Comparison of ENCODE assay signal across 26 cellular contexts in genomic region chr6:14065350-14065749, GRCh38. TPM values are rescaled to one million over a fixed set of nuclear protein-coding genes. Genes with fewer than 3 reads are reported as not detected.
DNase-seq lines count a peak whose midpoint lies in the region; ATAC-seq, FAIRE-seq and TF ChIP-seq lines count a peak whose summit lies in the region.
"Had no signal": no experiment of that assay in that cellular context is flagged by ENCODE, and none has a peak within 500 bp of the region (broad histone marks: within the 10 kb centered on the region; RNA-seq: fewer than 3 reads in every experiment).

No MANE protein-coding gene starts in this region.

- DNase-seq in HepG2 (ENCODE audit: low spot score) (no peak), right lobe of liver (no peak), K562 (ENCODE audit: extremely low read depth in 1 of 4, low spot score in 3 of 4) (no peak), NCI-H510A treated with DMSO at 0.1 percent for 48 hours (lab: John Stamatoyannopoulos, UW) (no peak), smooth muscle cell (lab: John Stamatoyannopoulos, UW; ENCODE audit: unreplicated experiment) (no peak)
- DNase-seq: 8988T; ACHN; AML-193; BE2C; CD4-positive, alpha-beta T cell; CD8-positive, alpha-beta memory T cell; DMS 273 treated with DMSO at 0.1 percent for 48 hours; DMS79; EL; GDM1; GM23248; H9; HFFc6 had no signal

- H3K36me3 Mint-ChIP-seq in stimulated activated memory B cell treated with anti-CD40 and anti-IgM and Interleukin-4, amounts not matched to agents 10 μg/mL and 1 μg/mL and 100 μg/mL, for 72 hours = peaks cover 7% of the 10 kb centered on the region
- H3K36me3 Mint-ChIP-seq: CD14-positive monocyte had no signal

- H3K4me2 ChIP-seq in HepG2 (ENCODE audit: low read depth, low read length) (no peak overlapping the region), K562 (ENCODE audit: insufficient read depth, low read length) (no peak overlapping the region), smooth muscle cell (no peak overlapping the region)
- H3K4me2 ChIP-seq: A549; BLaER1 treated with 17β-estradiol and CSF1 and Interleukin-3, amounts not matched to agents 10 nM and 100 nM had no signal

- H3K27ac Mint-ChIP-seq in stimulated activated memory B cell treated with anti-CD40 and anti-IgM and Interleukin-4, amounts not matched to agents 10 μg/mL and 1 μg/mL and 100 μg/mL, for 72 hours = peak overlapping the region; percentile 96
- H3K27ac Mint-ChIP-seq: CD4-positive, alpha-beta T cell; CD8-positive, alpha-beta memory T cell; H9; HFFc6 had no signal

- in situ Hi-C loops in HepG2 (cut with HindIII; ENCODE audit: extremely low pct_ligation_motif_present, low pct_unique_long_range_greater_than_20kb) = no loop called here
- in situ Hi-C loops in K562 (cut with MboI) = loop anchor here (5.0 kb wide), 1 partner anchor 263 kb away; no protein-coding TSS in a partner anchor

- H3K27ac ChIP-seq in HepG2 (ENCODE audit: extremely low read length, insufficient read depth, low read length) (no peak overlapping the region), right lobe of liver (no peak overlapping the region), K562 (ENCODE audit: extremely low read depth, low read depth, low read length) (no peak overlapping the region), smooth muscle cell (ENCODE audit: low read depth) (no peak overlapping the region)
- H3K27ac ChIP-seq: A549; BLaER1 treated with 17β-estradiol and CSF1 and Interleukin-3, amounts not matched to agents 10 nM and 100 nM; GM23248 had no signal

- no peaks in the 10 kb centered on the region for H3K9me1 ChIP-seq in K562 (ENCODE audit: control insufficient read depth, insufficient read depth, low read length)

- intact Hi-C loops in HepG2 (cut with micrococcal nuclease; ENCODE audit: unreplicated experiment) = no loop called here
- intact Hi-C loops in right lobe of liver (cut with DNase I) = loop anchor here in 1 of 2 donors (10.0 kb wide), 2 partner anchors 161 to 271 kb away; no protein-coding TSS in a partner anchor
- intact Hi-C loops in K562 (cut with micrococcal nuclease) = loop anchor here (5.0 kb wide), 1 partner anchor 728 kb away; no protein-coding TSS in a partner anchor

- TF ChIP-seq EP300 in HepG2 (IDR thresholded peaks at IDR 0.05; ENCODE audit: low read depth in 2 of 2, low read length in 2 of 2) (no peak), HepG2 (CRISPR knock-in tag; IDR thresholded peaks at IDR 0.05; ENCODE audit: borderline replicate concordance) (no peak), K562 (IDR thresholded peaks at IDR 0.05; ENCODE audit: low read length) (no peak)

- H3K27me3 ChIP-seq in HepG2 (ENCODE audit: control insufficient read depth in 1 of 2, insufficient read depth in 2 of 2, low read length in 2 of 2) = peaks cover under 1 to 2% of the 10 kb centered on the region in 2 experiments; a peak in 1 of 5 replicates
- no peaks in the 10 kb centered on the region for H3K27me3 ChIP-seq in right lobe of liver
- no peaks in the 10 kb centered on the region for H3K27me3 ChIP-seq in K562 (ENCODE audit: control insufficient read depth in 2 of 2, insufficient read depth in 2 of 2, low read length in 2 of 2)
- no peaks in the 10 kb centered on the region for H3K27me3 ChIP-seq in smooth muscle cell (ENCODE audit: low read depth)
- H3K27me3 ChIP-seq: BE2C; BLaER1 treated with 17β-estradiol and CSF1 and Interleukin-3, amounts not matched to agents 10 nM and 100 nM had no signal

- 0% methylated on average over 1 of the region's 1 CpG for WGBS in HepG2 (ENCODE audit: low lambda C conversion rate)
- 40% methylated on average over 1 of the region's 1 CpG for WGBS in right lobe of liver (ENCODE audit: insufficient coverage, low coverage, low lambda C conversion rate, missing lambda C conversion rate)
- 20% methylated on average over 1 of the region's 1 CpG for WGBS in K562 (ENCODE audit: insufficient coverage, low coverage, missing lambda C conversion rate)
- WGBS in smooth muscle cell (ENCODE audit: low lambda C conversion rate) = 94% methylated on average over 1 of the region's 1 CpG

- H3K27me3 Mint-ChIP-seq in stimulated activated memory B cell treated with anti-CD40 and anti-IgM and Interleukin-4, amounts not matched to agents 10 μg/mL and 1 μg/mL and 100 μg/mL, for 72 hours = no peaks in the 10 kb centered on the region

- POLR2A ChIA-PET in HepG2 (lab: Yijun Ruan, JAX) = no interaction called here
- POLR2A ChIA-PET in K562 (lab: Yijun Ruan, JAX) = interaction anchor here (0.7 kb wide), 1 partner anchor 11 kb away, joined by 4 read pairs; no protein-coding TSS in a partner anchor

- TF ChIP-seq POLR2A in HepG2 (IDR thresholded peaks at IDR 0.05; ENCODE audit: insufficient read depth in 1 of 2, low read depth in 2 of 2, low read length in 2 of 2) (no peak), right lobe of liver (IDR thresholded peaks at IDR 0.05) (no peak), K562 (conservative IDR thresholded peaks at IDR 0.05) (no peak)

- H3K4me3 ChIP-seq in HepG2 (replicated peaks in 1 of 3; ENCODE audit: insufficient read depth in 1 of 3, low read depth in 2 of 3, low read length in 3 of 3) (no peak overlapping the region), right lobe of liver (no peak overlapping the region), K562 (no peak overlapping the region), smooth muscle cell (no peak overlapping the region)
- H3K4me3 ChIP-seq: A549; BLaER1 treated with 17β-estradiol and CSF1 and Interleukin-3, amounts not matched to agents 10 nM and 100 nM; GM12878; GM23248 had no signal

- CTCF ChIA-PET in HepG2 (lab: Yijun Ruan, JAX; ENCODE audit: low intra/inter-chr PET ratio, low total read pairs) = no interaction called here
- CTCF ChIA-PET in K562 (lab: Yijun Ruan, JAX; ENCODE audit: low intra/inter-chr PET ratio) = interaction anchor here (3.1 to 3.2 kb wide), 2 partner anchors 156 to 270 kb away, joined by 27 to 34 read pairs; no protein-coding TSS in a partner anchor

- no peaks in the 10 kb centered on the region for H3F3A ChIP-seq in smooth muscle cell (ENCODE audit: low read depth)

- no peak overlapping the region for H3K4me3 Mint-ChIP-seq in stimulated activated memory B cell treated with anti-CD40 and anti-IgM and Interleukin-4, amounts not matched to agents 10 μg/mL and 1 μg/mL and 100 μg/mL, for 72 hours
- H3K4me3 Mint-ChIP-seq: CD14-positive monocyte; CD4-positive, alpha-beta T cell; CD8-positive, alpha-beta memory T cell; H9; HFFc6 had no signal

- FAIRE-seq in HepG2 (lab: Jason Lieb, UNC) (no peak), K562 (lab: Jason Lieb, UNC) (no peak)
- FAIRE-seq: A549, D721Med, GM12878, GM19239 had no signal

- H3K36me3 ChIP-seq in HepG2 (replicated peaks in 1 of 2; ENCODE audit: control insufficient read depth in 1 of 2, insufficient read depth in 2 of 2, low read length in 2 of 2) (no peaks in the 10 kb centered on the region), right lobe of liver (no peaks in the 10 kb centered on the region), K562 (ENCODE audit: control insufficient read depth, insufficient read depth, low read length) (no peaks in the 10 kb centered on the region), smooth muscle cell (ENCODE audit: low read depth) (no peaks in the 10 kb centered on the region)
- H3K36me3 ChIP-seq: BE2C; BLaER1 treated with 17β-estradiol and CSF1 and Interleukin-3, amounts not matched to agents 10 nM and 100 nM had no signal

- H4K20me1 ChIP-seq in HepG2 (ENCODE audit: insufficient read depth, low read length) (no peaks in the 10 kb centered on the region), K562 (replicated peaks; ENCODE audit: control insufficient read depth, insufficient read depth, low read length) (no peaks in the 10 kb centered on the region), smooth muscle cell (ENCODE audit: low read depth) (no peaks in the 10 kb centered on the region)
- H4K20me1 ChIP-seq: BLaER1 treated with 17β-estradiol and CSF1 and Interleukin-3, amounts not matched to agents 10 nM and 100 nM had no signal

- BruUV-seq in HepG2 (replicated peaks; lab: Mats Ljungman, UMichigan) (no TSS peak), K562 (replicated peaks; lab: Mats Ljungman, UMichigan) (no TSS peak)

- no peaks in the 10 kb centered on the region for H3K9me3 Mint-ChIP-seq in stimulated activated memory B cell treated with anti-CD40 and anti-IgM and Interleukin-4, amounts not matched to agents 10 μg/mL and 1 μg/mL and 100 μg/mL, for 72 hours

- no peaks in the 10 kb centered on the region for H3K4me1 ChIP-seq in HepG2 (ENCODE audit: insufficient read depth, low read length)
- H3K4me1 ChIP-seq in right lobe of liver = peaks cover 0 to 7% (median 2%) of the 10 kb centered on the region in 4 donors
- H3K4me1 ChIP-seq in K562 (replicated peaks in 1 of 2; ENCODE audit: control insufficient read depth in 2 of 2, insufficient read depth in 2 of 2, low read length in 2 of 2) = no peaks in the 10 kb centered on the region
- H3K4me1 ChIP-seq in smooth muscle cell (ENCODE audit: low read depth) = no peaks in the 10 kb centered on the region

- H2AFZ ChIP-seq in HepG2 (ENCODE audit: low read length) (no peak overlapping the region), K562 (ENCODE audit: low read depth, low read length) (no peak overlapping the region), smooth muscle cell (ENCODE audit: low read depth) (no peak overlapping the region)
- H2AFZ ChIP-seq: GM23248 had no signal

- no peak for TF ChIP-seq CTCF in HepG2 (CRISPR knock-in tag; IDR thresholded peaks at IDR 0.05)
- TF ChIP-seq CTCF in right lobe of liver (IDR thresholded peaks at IDR 0.05) = no peak
- TF ChIP-seq CTCF in K562 (IDR thresholded peaks at IDR 0.05 in 2 of 3, conservative IDR thresholded peaks at IDR 0.05 in 1 of 3; ENCODE audit: insufficient read depth in 2 of 3, low read depth in 1 of 3, low read length in 3 of 3) = no peak
- TF ChIP-seq CTCF in smooth muscle cell (IDR thresholded peaks at IDR 0.05; ENCODE audit: borderline replicate concordance, insufficient read depth, poor library complexity, severe bottlenecking) = no peak

- H3K9ac ChIP-seq in HepG2 (ENCODE audit: insufficient read depth, low read depth, low read length) = no peak overlapping the region
- H3K9ac ChIP-seq in K562 (ENCODE audit: insufficient read depth in 1 of 2, low read depth in 2 of 2, low read length in 2 of 2) = no peak overlapping the region
- no peak overlapping the region for H3K9ac ChIP-seq in smooth muscle cell (ENCODE audit: low read depth)
- H3K9ac ChIP-seq: BLaER1 treated with 17β-estradiol and CSF1 and Interleukin-3, amounts not matched to agents 10 nM and 100 nM; GM23248 had no signal

- H3K9me3 ChIP-seq in HepG2 (ENCODE audit: low read length) = no peaks in the 10 kb centered on the region
- H3K9me3 ChIP-seq in right lobe of liver = no peaks in the 10 kb centered on the region
- no peaks in the 10 kb centered on the region for H3K9me3 ChIP-seq in K562 (replicated peaks; ENCODE audit: control insufficient read depth, insufficient read depth, low read depth, low read length)
- no peaks in the 10 kb centered on the region for H3K9me3 ChIP-seq in smooth muscle cell (replicated peaks; ENCODE audit: low read depth)
- H3K9me3 ChIP-seq: A549, BE2C had no signal

- TF ChIP-seq RAD21 in HepG2 (CRISPR knock-in tag; IDR thresholded peaks at IDR 0.05) (no peak), K562 (CRISPR knock-in tag; conservative IDR thresholded peaks at IDR 0.05 in 1 of 2, IDR thresholded peaks at IDR 0.05 in 1 of 2) (no peak)

- H3K4me1 Mint-ChIP-seq in stimulated activated memory B cell treated with anti-CD40 and anti-IgM and Interleukin-4, amounts not matched to agents 10 μg/mL and 1 μg/mL and 100 μg/mL, for 72 hours = peaks cover 35% of the 10 kb centered on the region

- no peaks in the 10 kb centered on the region for H3K79me2 ChIP-seq in HepG2 (ENCODE audit: insufficient read depth, low read length)
- H3K79me2 ChIP-seq in K562 (ENCODE audit: control insufficient read depth, insufficient read depth, low read length) = no peaks in the 10 kb centered on the region
- no peaks in the 10 kb centered on the region for H3K79me2 ChIP-seq in smooth muscle cell (ENCODE audit: low read depth)

- ATAC-seq in HepG2 (no peak), right lobe of liver (no peak), K562 (no peak)
- no peak for ATAC-seq in stimulated activated memory B cell treated with anti-CD40 and anti-IgM and Interleukin-4, amounts not matched to agents 10 μg/mL and 1 μg/mL and 100 μg/mL, for 72 hours
- ATAC-seq: A549, GM12878, HCT116 had no signal

RNA-seq across cellular contexts. Expression of gene CD83, which starts 52.2 kb away (rescaled TPM):
- total RNA-seq in HepG2 (2016; rRNA removed; fragmentation: Illumina TruSeq; extraction: Trizol) (1.7 and 2.3 TPM in 2 replicates), right lobe of liver (1 to 10 TPM in 4 of 6 experiments, under 1 TPM in 2; 0.32 to 5.2 (median 1.1) TPM), K562 (2014; rRNA removed) (3.1 and 3.7 TPM in 2 replicates), K562 (2014; rRNA removed; fragmentation: Illumina TruSeq; extraction: Trizol) (3.1 and 3.3 TPM in 2 replicates), K562 (2015; rRNA removed; fragmentation: Illumina TruSeq; extraction: Trizol) (3.8 and 4.3 TPM in 2 replicates), K562 (2021) (3.2 and 3.4 TPM in 2 replicates), smooth muscle cell (3.1 and 4.0 TPM in 2 replicates)
- 1.1 and 1.2 TPM in 2 replicates for total RNA-seq in HepG2 (2016; cell fraction: cytosol; rRNA removed; fragmentation: Illumina TruSeq; extraction: Trizol; ENCODE audit: low read depth)
- total RNA-seq in HepG2 (2016; cell fraction: insoluble cytoplasmic fraction; rRNA removed; fragmentation: Illumina TruSeq; extraction: Trizol) = 1.9 and 3.0 TPM in 2 replicates
- 2.0 and 2.5 TPM in 2 replicates for total RNA-seq in HepG2 (2016; cell fraction: membrane; rRNA removed; fragmentation: Illumina TruSeq; extraction: Trizol)
- 2.2 and 2.3 TPM in 2 replicates for total RNA-seq in HepG2 (2016; cell fraction: nucleus; rRNA removed; fragmentation: Illumina TruSeq; extraction: Trizol)
- polyA plus RNA-seq in HepG2 (2011; rRNA removed) (0.46 and 0.51 TPM in 2 replicates), K562 (2011; rRNA removed) (1.5 and 2.5 TPM in 2 replicates), K562 (2014; fragmentation: Illumina TruSeq; extraction: Trizol) (3.3 and 3.6 TPM in 2 replicates), K562 (2014; fragmentation: Nextera tagmentation; extraction: Ambion mirVana) (1 to 10 TPM; 3.6 to 4.1 TPM), K562 (2014; rRNA removed) (2.6 and 2.8 TPM in 2 replicates), smooth muscle cell (1.9 and 2.3 TPM in 2 replicates)
- 0.28 and 0.55 TPM in 2 replicates for polyA plus RNA-seq in HepG2 (2011; cell fraction: cytosol; rRNA removed)
- 0.24 and 0.35 TPM in 2 replicates for polyA plus RNA-seq in HepG2 (2011; cell fraction: nucleus; rRNA removed)
- polyA plus RNA-seq in HepG2 (2012) = 0.89 and 1.4 TPM in 2 replicates
- polyA plus RNA-seq in HepG2 (2016; cell fraction: cytosol; fragmentation: Illumina TruSeq; extraction: Trizol; ENCODE audit: low read depth) = 0.74 and 0.84 TPM in 2 replicates
- polyA plus RNA-seq in HepG2 (2016; cell fraction: insoluble cytoplasmic fraction; fragmentation: Illumina TruSeq; extraction: Trizol; ENCODE audit: low read depth) = 1.6 and 2.0 TPM in 2 replicates
- 1.7 and 1.8 TPM in 2 replicates for polyA plus RNA-seq in HepG2 (2016; cell fraction: membrane; fragmentation: Illumina TruSeq; extraction: Trizol; ENCODE audit: low read depth)
- polyA plus RNA-seq in HepG2 (2016; cell fraction: nucleus; fragmentation: Illumina TruSeq; extraction: Trizol; ENCODE audit: insufficient read depth, low read depth) = 2.8 and 3.1 TPM in 2 replicates
- polyA minus RNA-seq in HepG2 (2011; rRNA and poly(A)+ RNA removed; ENCODE audit: low replicate concordance) = 0.36 and 7.7 TPM in 2 replicates
- not detected in 2 replicates for polyA minus RNA-seq in HepG2 (2011; cell fraction: cytosol; rRNA and poly(A)+ RNA removed)
- 0.37 TPM in 1 of 2 replicates, not detected in the other for polyA minus RNA-seq in HepG2 (2011; cell fraction: nucleus; rRNA and poly(A)+ RNA removed)
- total RNA-seq in K562 (2011; cell fraction: chromatin; rRNA removed; ENCODE audit: low replicate concordance) = 2.9 and 4.0 TPM in 2 replicates
- total RNA-seq in K562 (2011; cell fraction: nucleolus; rRNA removed) = 1.4 and 1.8 TPM in 2 replicates
- total RNA-seq in K562 (2011; cell fraction: nucleoplasm; rRNA removed) = 2.6 and 2.7 TPM in 2 replicates
- polyA plus RNA-seq in K562 (2011; cell fraction: cytosol; rRNA removed) = 1.1 and 1.2 TPM in 2 replicates
- 1.1 and 1.2 TPM in 2 replicates for polyA plus RNA-seq in K562 (2011; cell fraction: nucleus; rRNA removed)
- polyA plus RNA-seq in K562 (2012) = 3.6 and 4.1 TPM in 2 replicates
- polyA minus RNA-seq in K562 (2011; rRNA and poly(A)+ RNA removed) = 1.8 and 2.0 TPM in 2 replicates
- polyA minus RNA-seq in K562 (2011; cell fraction: cytosol; rRNA and poly(A)+ RNA removed) = 0.48 and 0.91 TPM in 2 replicates
- 0.67 and 0.78 TPM in 2 replicates for polyA minus RNA-seq in K562 (2011; cell fraction: nucleus; rRNA and poly(A)+ RNA removed)

Comparison
In these comparisons a context has a peak if more than half of its experiments do, and no peak if none do; other contexts are left out.
1. Of the 241 proteins assayed by ChIP-seq in both HepG2 and K562: peak only in HepG2: none; only in K562: ZBTB26; in both: none; in neither: 239; mixed calls (peak in some experiments, not most) for 1.